In genomic region chr7:28230273-28230672, GRCh38 we compare ENCODE assay signal across 30 cellular contexts.
"Had no signal": no experiment of that assay in that cellular context is flagged by ENCODE, and none has a peak within 500 bp of the region (broad histone marks: within the 10 kb centered on the region; RNA-seq: fewer than 3 reads in every experiment).

No MANE protein-coding gene starts in this region.

- H3K27me3 Mint-ChIP-seq: activated B cell treated with CpG ODN at 0.5 μM for 24 hours had no signal

- H3K4me1 Mint-ChIP-seq: activated CD4-positive, alpha-beta T cell treated with anti-CD3 and anti-CD28 coated beads, Interleukin-2, amount 10 ng/mL, durations not matched to agents 24 days and 14 days; activated naive CD8-positive, alpha-beta T cell treated with anti-CD3 and anti-CD28 coated beads, Interleukin-2, amount 50 U/mL, for 24 hours had no signal

- FAIRE-seq: bronchial epithelial cell had no signal

- DNase-seq: activated B cell treated with CpG ODN at 0.5 μM for 24 hours; activated CD4-positive, alpha-beta memory T cell treated with anti-CD3 and anti-CD28 coated beads for 36 hours; activated CD4-positive, alpha-beta T cell treated with anti-CD3 and anti-CD28 coated beads for 1 hour; activated CD4-positive, alpha-beta T cell treated with anti-CD3 and anti-CD28 coated beads, Interleukin-2, amount 10 ng/mL, durations not matched to agents 24 days and 14 days; activated CD8-positive, alpha-beta memory T cell treated with anti-CD3 and anti-CD28 coated beads for 24 hours; activated effector memory CD4-positive, alpha-beta T cell treated with anti-CD3 and anti-CD28 coated beads, Interleukin-2, amount 50 U/mL, for 16 hours; activated naive CD4-positive, alpha-beta T cell treated with Interleukin-2 at 50 U/mL for 16 hours; activated naive CD8-positive, alpha-beta T cell treated with anti-CD3 and anti-CD28 coated beads, Interleukin-2, amount 50 U/mL, for 24 hours; activated T-cell treated with anti-CD3 and anti-CD28 coated beads, Interleukin-2, amount 50 U/mL, for 4 hours; amniotic stem cell; body of pancreas; central memory CD4-positive, alpha-beta T cell; MG63; MV-4-11; NCI-H1092 treated with DMSO at 0.1 percent for 48 hours; NCI-H1417 treated with DMSO at 0.1 percent for 48 hours; NCI-H1694; NCI-H2029; NCI-H2107; NCI-H2171 treated with DMSO at 0.1 percent for 48 hours; NCI-H345; NCI-H510A; NCI-H526 treated with DMSO at 0.1 percent for 48 hours; NCI-H82; SIG-M5; T-helper 17 cell; T-helper 9 cell had no signal

- H3K27ac Mint-ChIP-seq: activated B cell treated with CpG ODN at 0.5 μM for 24 hours; activated CD4-positive, alpha-beta memory T cell treated with anti-CD3 and anti-CD28 coated beads for 36 hours; activated CD4-positive, alpha-beta T cell treated with anti-CD3 and anti-CD28 coated beads, Interleukin-2, amount 10 ng/mL, durations not matched to agents 24 days and 14 days; activated naive CD4-positive, alpha-beta T cell treated with anti-CD3 and anti-CD28 coated beads, Interleukin-2, amount 50 U/mL, for 72 hours; activated naive CD8-positive, alpha-beta T cell treated with anti-CD3 and anti-CD28 coated beads, Interleukin-2, amount 50 U/mL, for 24 hours; T-helper 17 cell had no signal

- H3K36me3 ChIP-seq: ascending aorta, MG63 had no signal

- H3K9me3 Mint-ChIP-seq: activated B cell treated with CpG ODN at 0.5 μM for 24 hours; activated CD4-positive, alpha-beta memory T cell treated with anti-CD3 and anti-CD28 coated beads for 36 hours; activated CD4-positive, alpha-beta T cell treated with anti-CD3 and anti-CD28 coated beads, Interleukin-2, amount 10 ng/mL, durations not matched to agents 24 days and 14 days; activated naive CD4-positive, alpha-beta T cell treated with anti-CD3 and anti-CD28 coated beads, Interleukin-2, amount 50 U/mL, for 72 hours; activated naive CD8-positive, alpha-beta T cell treated with anti-CD3 and anti-CD28 coated beads, Interleukin-2, amount 50 U/mL, for 24 hours; activated T-cell treated with anti-CD3 and anti-CD28 coated beads, Interleukin-2, amount 50 U/mL, for 4 hours had no signal

- H3K36me3 Mint-ChIP-seq: activated CD4-positive, alpha-beta memory T cell treated with anti-CD3 and anti-CD28 coated beads for 36 hours; activated naive CD4-positive, alpha-beta T cell treated with anti-CD3 and anti-CD28 coated beads, Interleukin-2, amount 50 U/mL, for 72 hours had no signal

- H3K27ac ChIP-seq: ascending aorta, body of pancreas had no signal

- H3K27me3 ChIP-seq: ascending aorta, body of pancreas, MG63 had no signal

- H3K4me1 ChIP-seq: ascending aorta, body of pancreas had no signal

- ATAC-seq: activated naive CD4-positive, alpha-beta T cell treated with anti-CD3 and anti-CD28 coated beads, Interleukin-2, amount 50 U/mL, for 72 hours; activated naive CD8-positive, alpha-beta T cell treated with anti-CD3 and anti-CD28 coated beads, Interleukin-2, amount 50 U/mL, for 24 hours; activated T-cell treated with anti-CD3 and anti-CD28 coated beads, Interleukin-2, amount 50 U/mL, for 4 hours; body of pancreas; T-helper 17 cell had no signal

- H3K4me3 Mint-ChIP-seq: activated B cell treated with CpG ODN at 0.5 μM for 24 hours; activated CD4-positive, alpha-beta memory T cell treated with anti-CD3 and anti-CD28 coated beads for 36 hours; activated CD4-positive, alpha-beta T cell treated with anti-CD3 and anti-CD28 coated beads, Interleukin-2, amount 10 ng/mL, durations not matched to agents 24 days and 14 days; activated naive CD8-positive, alpha-beta T cell treated with anti-CD3 and anti-CD28 coated beads, Interleukin-2, amount 50 U/mL, for 24 hours; activated T-cell treated with anti-CD3 and anti-CD28 coated beads, Interleukin-2, amount 50 U/mL, for 4 hours; T-helper 17 cell had no signal

- H3K9me3 ChIP-seq: ascending aorta, body of pancreas, MG63 had no signal

- H3K4me3 ChIP-seq: ascending aorta, body of pancreas, MG63 had no signal
